In genomic region chr4:139988863-139989765, GRCh38 we compare ENCODE assay signal across 8 cellular contexts.
DNase-seq lines count a peak whose midpoint lies in the region; ATAC-seq and TF ChIP-seq lines count a peak whose summit lies in the region.

No MANE protein-coding gene starts in this region.

- peaks cover 13% of the 10 kb centered on the region for H3K36me3 Mint-ChIP-seq in nephron (ENCODE audit: low read depth)

- H3K9me3 ChIP-seq in vagina, result no peaks in the 10 kb centered on the region

- H3K4me3 ChIP-seq in vagina, result no peak overlapping the region

- H3K9me3 Mint-ChIP-seq in nephron, result peaks cover 9% of the 10 kb centered on the region

- no peak for TF ChIP-seq POLR2A in vagina (IDR thresholded peaks at IDR 0.05)

- H3K27ac ChIP-seq in vagina, result no peak overlapping the region

- no peak overlapping the region for H3K4me3 Mint-ChIP-seq in nephron

- intact Hi-C loops in vagina (cut with DNase I), result no loop called here

- TF ChIP-seq CTCF in nephron (IDR thresholded peaks at IDR 0.05; ENCODE audit: unreplicated experiment in 3 of 3), result no peak
- TF ChIP-seq CTCF in vagina (IDR thresholded peaks at IDR 0.05), result no peak

- ATAC-seq in HG02759 (IDR thresholded peaks at IDR 0.05; ENCODE audit: unreplicated experiment) (no peak), GM19452 (IDR thresholded peaks at IDR 0.05; ENCODE audit: unreplicated experiment) (no peak)

- peak overlapping the region in 2 of 3 experiments; percentile 14 to 67 for H3K27ac Mint-ChIP-seq in nephron

- H3K27me3 Mint-ChIP-seq in nephron (ENCODE audit: low read depth), result no peaks in the 10 kb centered on the region

- in situ Hi-C loops in Caki2 (cut with HindIII; ENCODE audit: low pct_unique_long_range_greater_than_20kb, low sequenced_read_pairs), result no loop called here

- peak; percentile 74 for DNase-seq in Caki2 (ENCODE audit: low read depth)
- DNase-seq in NCI-H69 (lab: John Stamatoyannopoulos, UW), result peak; percentile 47
- DNase-seq in dedifferentiated amniotic fluid mesenchymal stem cell (ENCODE audit: extremely low spot score), result peak; percentile 74
- peak; percentile 87 for DNase-seq in stromal cell of bone marrow (ENCODE audit: low read depth)
- DNase-seq in vagina (ENCODE audit: extremely low spot score in 2 of 2), result no peak

- no peaks in the 10 kb centered on the region for H3K36me3 ChIP-seq in vagina

- H3K4me1 Mint-ChIP-seq in nephron, result peaks cover 46% of the 10 kb centered on the region

- H3K27me3 ChIP-seq in vagina, result no peaks in the 10 kb centered on the region

- H3K4me1 ChIP-seq in vagina, result peaks cover 29% of the 10 kb centered on the region

Comparison
In these comparisons a context has a peak if more than half of its experiments do, and no peak if none do; other contexts are left out.
1. DNase-seq: peak in Caki2 (single experiment), NCI-H69 (single experiment), dedifferentiated amniotic fluid mesenchymal stem cell (single experiment) and stromal cell of bone marrow (single experiment); none in vagina (0 of 2).